ENCODE assay signal across 29 cellular contexts in the genomic region with DNA sequence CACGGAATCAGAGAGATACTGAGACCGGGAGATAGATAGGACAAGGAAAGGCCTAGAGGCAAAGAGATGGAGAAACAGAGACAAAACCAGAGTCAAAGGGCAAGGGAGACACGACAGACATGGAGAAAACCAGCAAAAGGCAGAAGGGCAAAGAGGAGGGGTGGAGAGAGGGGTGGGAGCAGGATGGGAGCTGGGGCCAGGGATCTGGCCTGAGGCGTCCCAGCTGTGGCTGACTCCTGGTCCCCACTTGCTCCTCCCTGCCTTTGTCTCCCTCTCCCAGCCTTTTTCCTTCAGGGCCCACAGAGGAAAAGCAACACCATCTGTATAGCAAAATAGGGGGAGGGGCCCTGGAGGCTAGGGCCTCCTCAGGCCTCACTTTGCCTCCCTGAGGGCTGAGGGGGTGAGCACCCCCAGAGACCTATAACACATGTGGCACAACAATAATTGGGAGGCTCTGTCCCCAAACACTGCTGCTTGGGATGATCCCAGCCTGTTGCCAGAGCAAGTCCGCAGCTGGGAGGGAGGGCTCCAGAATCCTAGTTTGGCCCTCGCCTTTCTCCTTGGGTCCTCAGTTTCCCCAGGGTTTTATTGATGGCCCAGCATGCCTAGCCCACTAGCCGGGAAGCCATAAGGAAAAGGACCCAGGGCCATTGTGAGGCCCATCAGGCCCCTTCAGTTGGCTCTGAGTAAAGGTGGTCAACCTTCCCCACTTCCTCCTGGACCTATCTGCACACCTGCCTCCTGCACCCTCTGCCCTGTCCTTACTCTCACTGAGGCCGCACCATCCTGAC.
"Had no signal": no experiment of that assay in that cellular context is flagged by ENCODE, and none has a peak within 500 bp of the region (broad histone marks: within the 10 kb centered on the region; RNA-seq: fewer than 3 reads in every experiment).

No MANE protein-coding gene starts in this region.

- H3K9me3 Mint-ChIP-seq: activated T-helper 1 cell treated with anti-CD3 and anti-CD28 coated beads, Interleukin-12 subunit alpha, Interleukin-12 subunit beta, Interleukin-2, Interleukin-4 antibody, amounts not matched to agents 30 ng/mL and 10 ng/mL and 1 ng/mL, durations not matched to agents 14 hours and 24 hours and 36 hours; immature natural killer cell; natural killer cell; T-cell had no signal

- H3K79me2 ChIP-seq: hepatocyte had no signal

- H3K4me3 Mint-ChIP-seq: activated CD8-positive, alpha-beta T cell treated with anti-CD3 and anti-CD28 coated beads, Interleukin-2, amount 10 ng/mL, durations not matched to agents 7 days and 5 days; activated T-helper 1 cell treated with anti-CD3 and anti-CD28 coated beads, Interleukin-12 subunit alpha, Interleukin-12 subunit beta, Interleukin-2, Interleukin-4 antibody, amounts not matched to agents 30 ng/mL and 10 ng/mL and 1 ng/mL, durations not matched to agents 14 hours and 24 hours and 36 hours; immature natural killer cell; natural killer cell; T-cell had no signal

- H3K4me1 ChIP-seq: body of pancreas, pancreas, right lobe of liver had no signal

- H3K27ac Mint-ChIP-seq: activated CD8-positive, alpha-beta T cell treated with anti-CD3 and anti-CD28 coated beads, Interleukin-2, amount 10 ng/mL, durations not matched to agents 7 days and 5 days; activated T-helper 1 cell treated with anti-CD3 and anti-CD28 coated beads, Interleukin-12 subunit alpha, Interleukin-12 subunit beta, Interleukin-2, Interleukin-4 antibody, amounts not matched to agents 30 ng/mL and 10 ng/mL and 1 ng/mL, durations not matched to agents 14 hours and 24 hours and 36 hours; immature natural killer cell; natural killer cell; T-cell had no signal

- H3K27ac ChIP-seq: body of pancreas, hepatocyte, left ventricle myocardium inferior, neutrophil, pancreas, right lobe of liver, tibial artery had no signal

- H3K36me3 ChIP-seq: left ventricle myocardium inferior, neutrophil, pancreas, right lobe of liver, tibial artery had no signal

- H3K36me3 Mint-ChIP-seq: immature natural killer cell, natural killer cell, T-cell had no signal

- H2AFZ ChIP-seq: hepatocyte had no signal

- ATAC-seq: activated CD8-positive, alpha-beta T cell treated with anti-CD3 and anti-CD28 coated beads, Interleukin-2, amount 10 ng/mL, durations not matched to agents 7 days and 5 days; body of pancreas; natural killer cell; pancreas; right lobe of liver; T-cell had no signal

- H3K27me3 ChIP-seq: body of pancreas, hepatocyte, neutrophil, right lobe of liver, tibial artery had no signal

- H3K4me3 ChIP-seq: body of pancreas, hepatocyte, left ventricle myocardium inferior, pancreas, right lobe of liver, smooth muscle cell, tibial artery had no signal

- DNase-seq: activated CD4-positive, alpha-beta T cell treated with anti-CD3 and anti-CD28 coated beads for 1 hour; activated CD4-positive, alpha-beta T cell treated with anti-CD3 and anti-CD28 coated beads, Interleukin-2, amount 50 U/mL, for 1 hour; activated CD8-positive, alpha-beta T cell treated with anti-CD3 and anti-CD28 coated beads, Interleukin-2, amount 10 ng/mL, durations not matched to agents 7 days and 5 days; activated gamma-delta T cell; activated naive CD4-positive, alpha-beta T cell treated with anti-CD3 and anti-CD28 coated beads, Interleukin-2, amount 50 U/mL, for 16 hours; anterior cingulate cortex; body of pancreas; caudate nucleus; dermis blood vessel endothelial cell; effector CD8-positive, alpha-beta T cell; glutamatergic neuron; immature natural killer cell; kidney glomerular epithelial cell; left ventricle myocardium inferior; mammary epithelial cell; midbrain; natural killer cell; right lobe of liver; stimulated activated CD4-positive, alpha-beta T cell treated with anti-CD3 and anti-CD28 coated beads, Interleukin-2, amount 100 ng/mL, for 48 hours; stimulated activated CD8-positive, alpha-beta memory T cell treated with anti-CD3 and anti-CD28 coated beads, Interleukin-4, amount 100 ng/mL, for 48 hours; stimulated activated naive CD4-positive, alpha-beta T cell; substantia nigra; T-cell; tibial artery had no signal

- H3K4me2 ChIP-seq: hepatocyte, smooth muscle cell had no signal

- H3K4me1 Mint-ChIP-seq: immature natural killer cell, natural killer cell, T-cell had no signal

- H3K9me3 ChIP-seq: body of pancreas, left ventricle myocardium inferior, neutrophil, pancreas, right lobe of liver had no signal
